37 cellular contexts compared by ENCODE assay signal in the genomic region with DNA sequence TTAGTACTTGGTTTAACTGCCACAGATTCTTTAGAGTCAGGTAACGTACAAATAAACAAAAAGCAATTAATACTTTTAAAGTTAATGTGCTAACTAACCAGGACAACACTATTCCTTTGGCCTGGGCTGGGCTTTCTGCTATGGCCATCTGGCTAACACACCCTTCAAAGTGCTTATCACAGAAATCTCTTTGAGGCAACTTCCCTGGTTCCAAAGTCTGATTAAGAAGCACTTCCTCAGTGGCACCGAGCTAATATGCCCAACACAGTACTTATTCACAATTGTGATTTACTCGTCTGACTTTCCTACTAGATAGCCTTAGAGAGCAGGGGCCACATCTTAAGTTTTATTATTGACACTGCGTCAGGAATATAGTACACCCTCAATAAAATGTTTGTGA.
"Had no signal": no experiment of that assay in that cellular context is flagged by ENCODE, and none has a peak within 500 bp of the region (broad histone marks: within the 10 kb centered on the region; RNA-seq: fewer than 3 reads in every experiment).

No MANE protein-coding gene starts in this region.

- H3K4me3 ChIP-seq: adrenal gland, body of pancreas, breast epithelium had no signal

- H3K27me3 Mint-ChIP-seq: activated CD4-positive, alpha-beta memory T cell treated with anti-CD3 and anti-CD28 coated beads, Interleukin-2, amount 10 ng/mL, durations not matched to agents 7 days and 5 days; activated CD4-positive, alpha-beta T cell treated with anti-CD3 and anti-CD28 coated beads for 36 hours; activated CD4-positive, alpha-beta T cell treated with anti-CD3 and anti-CD28 coated beads, Interleukin-2, amount 10 ng/mL, durations not matched to agents 7 days and 5 days; central memory CD8-positive, alpha-beta T cell had no signal

- H3K36me3 ChIP-seq: adrenal gland, brain microvascular endothelial cell, breast epithelium had no signal

- H3K9me3 Mint-ChIP-seq: activated CD4-positive, alpha-beta memory T cell treated with anti-CD3 and anti-CD28 coated beads, Interleukin-2, amount 10 ng/mL, durations not matched to agents 7 days and 5 days; activated CD4-positive, alpha-beta T cell treated with anti-CD3 and anti-CD28 coated beads, Interleukin-2, amount 10 ng/mL, durations not matched to agents 7 days and 5 days; activated naive CD4-positive, alpha-beta T cell treated with anti-CD3 and anti-CD28 coated beads for 36 hours; activated naive CD8-positive, alpha-beta T cell treated with anti-CD3 and anti-CD28 coated beads for 36 hours; activated T-cell treated with anti-CD3 and anti-CD28 coated beads, Interleukin-2, amount 50 U/mL, for 4 hours; activated T-cell treated with anti-CD3 and anti-CD28 coated beads, Interleukin-2, amount 50 U/mL, for 72 hours; activated T-helper 1 cell treated with anti-CD3 and anti-CD28 coated beads, Interleukin-12 subunit alpha, Interleukin-12 subunit beta, Interleukin-2, Interleukin-4 antibody, amounts not matched to agents 30 ng/mL and 10 ng/mL and 1 ng/mL, durations not matched to agents 14 hours and 24 hours and 36 hours; central memory CD8-positive, alpha-beta T cell; T-helper 1 cell treated with Interleukin-12 subunit alpha and Interleukin-12 subunit beta and Interleukin-4 antibody, amounts not matched to agents 30 μg/mL and 1 μg/mL, for 36 hours; T-helper 2 cell treated with Interferon-gamma antibody and Interleukin-4, amounts not matched to agents 5 μg/mL and 100 μg/mL, for 36 hours; WTC11 had no signal

- H3K27ac ChIP-seq: adrenal gland, body of pancreas, brain microvascular endothelial cell, breast epithelium, WERI-Rb-1 had no signal

- H3K9me3 ChIP-seq: adrenal gland, body of pancreas, breast epithelium had no signal

- H3K36me3 Mint-ChIP-seq: activated naive CD4-positive, alpha-beta T cell treated with anti-CD3 and anti-CD28 coated beads, Interleukin-2, amount 50 U/mL, for 72 hours; activated naive CD8-positive, alpha-beta T cell treated with anti-CD3 and anti-CD28 coated beads for 36 hours; WTC11 had no signal

- H3K27ac Mint-ChIP-seq: activated CD4-positive, alpha-beta memory T cell treated with anti-CD3 and anti-CD28 coated beads, Interleukin-2, amount 10 ng/mL, durations not matched to agents 7 days and 5 days; activated CD4-positive, alpha-beta T cell treated with anti-CD3 and anti-CD28 coated beads for 36 hours; activated CD4-positive, alpha-beta T cell treated with anti-CD3 and anti-CD28 coated beads, Interleukin-2, amount 10 ng/mL, durations not matched to agents 7 days and 5 days; activated naive CD4-positive, alpha-beta T cell treated with anti-CD3 and anti-CD28 coated beads for 36 hours; activated naive CD4-positive, alpha-beta T cell treated with anti-CD3 and anti-CD28 coated beads, Interleukin-2, amount 50 U/mL, for 72 hours; activated naive CD8-positive, alpha-beta T cell treated with anti-CD3 and anti-CD28 coated beads for 36 hours; activated T-cell treated with anti-CD3 and anti-CD28 coated beads, Interleukin-2, amount 50 U/mL, for 72 hours; activated T-helper 1 cell treated with anti-CD3 and anti-CD28 coated beads, Interleukin-12 subunit alpha, Interleukin-12 subunit beta, Interleukin-2, Interleukin-4 antibody, amounts not matched to agents 30 ng/mL and 10 ng/mL and 1 ng/mL, durations not matched to agents 14 hours and 24 hours and 36 hours; activated T-helper 17 cell treated with anti-CD3 and anti-CD28 coated beads, Interleukin-2, amount 50 U/mL, for 72 hours; T-helper 1 cell treated with Interleukin-12 subunit alpha and Interleukin-12 subunit beta and Interleukin-4 antibody, amounts not matched to agents 30 μg/mL and 1 μg/mL, for 36 hours; T-helper 2 cell treated with Interferon-gamma antibody and Interleukin-4, amounts not matched to agents 5 μg/mL and 100 μg/mL, for 36 hours; WTC11 had no signal

- H3K27me3 ChIP-seq: adrenal gland, body of pancreas, brain microvascular endothelial cell, breast epithelium had no signal

- H3K4me3 Mint-ChIP-seq: activated CD4-positive, alpha-beta memory T cell treated with anti-CD3 and anti-CD28 coated beads, Interleukin-2, amount 10 ng/mL, durations not matched to agents 7 days and 5 days; activated CD4-positive, alpha-beta T cell treated with anti-CD3 and anti-CD28 coated beads for 36 hours; activated CD4-positive, alpha-beta T cell treated with anti-CD3 and anti-CD28 coated beads, Interleukin-2, amount 10 ng/mL, durations not matched to agents 7 days and 5 days; activated naive CD4-positive, alpha-beta T cell treated with anti-CD3 and anti-CD28 coated beads for 36 hours; activated naive CD8-positive, alpha-beta T cell treated with anti-CD3 and anti-CD28 coated beads for 36 hours; activated T-cell treated with anti-CD3 and anti-CD28 coated beads, Interleukin-2, amount 50 U/mL, for 4 hours; activated T-cell treated with anti-CD3 and anti-CD28 coated beads, Interleukin-2, amount 50 U/mL, for 72 hours; activated T-helper 1 cell treated with anti-CD3 and anti-CD28 coated beads, Interleukin-12 subunit alpha, Interleukin-12 subunit beta, Interleukin-2, Interleukin-4 antibody, amounts not matched to agents 30 ng/mL and 10 ng/mL and 1 ng/mL, durations not matched to agents 14 hours and 24 hours and 36 hours; activated T-helper 17 cell treated with anti-CD3 and anti-CD28 coated beads, Interleukin-2, amount 50 U/mL, for 72 hours; central memory CD8-positive, alpha-beta T cell; T-helper 1 cell treated with Interleukin-12 subunit alpha and Interleukin-12 subunit beta and Interleukin-4 antibody, amounts not matched to agents 30 μg/mL and 1 μg/mL, for 36 hours; T-helper 2 cell treated with Interferon-gamma antibody and Interleukin-4, amounts not matched to agents 5 μg/mL and 100 μg/mL, for 36 hours; WTC11 had no signal

- H3K4me1 ChIP-seq: breast epithelium had no signal

- DNase-seq: activated CD4-positive, alpha-beta memory T cell treated with anti-CD3 and anti-CD28 coated beads, Interleukin-2, amount 10 ng/mL, durations not matched to agents 7 days and 5 days; activated CD4-positive, alpha-beta T cell treated with anti-CD3 and anti-CD28 coated beads for 1 hour; activated CD4-positive, alpha-beta T cell treated with anti-CD3 and anti-CD28 coated beads for 36 hours; activated CD4-positive, alpha-beta T cell treated with anti-CD3 and anti-CD28 coated beads for 48 hours; activated CD4-positive, alpha-beta T cell treated with anti-CD3 and anti-CD28 coated beads, Interleukin-2, amount 10 ng/mL, durations not matched to agents 7 days and 5 days; activated CD4-positive, alpha-beta T cell treated with anti-CD3 and anti-CD28 coated beads, Interleukin-2, amount 50 U/mL, for 48 hours; activated CD4-positive, CD25-positive, alpha-beta regulatory T cell; activated CD8-positive, alpha-beta memory T cell treated with anti-CD3 and anti-CD28 coated beads, Interleukin-2, amount 50 U/mL, for 4 hours; activated effector memory CD4-positive, alpha-beta T cell treated with anti-CD3 and anti-CD28 coated beads, Interleukin-2, amount 50 U/mL, for 16 hours; activated gamma-delta T cell treated with Interleukin-2 at 50 U/mL for 16 hours; activated naive CD4-positive, alpha-beta T cell; activated naive CD4-positive, alpha-beta T cell treated with anti-CD3 and anti-CD28 coated beads for 36 hours; activated naive CD4-positive, alpha-beta T cell treated with anti-CD3 and anti-CD28 coated beads, Interleukin-2, amount 50 U/mL, for 16 hours; activated naive CD8-positive, alpha-beta T cell treated with anti-CD3 and anti-CD28 coated beads for 36 hours; activated T-cell treated with anti-CD3 and anti-CD28 coated beads for 4 hours; activated T-cell treated with anti-CD3 and anti-CD28 coated beads, Interleukin-2, amount 50 U/mL, for 1 hour; activated T-cell treated with anti-CD3 and anti-CD28 coated beads, Interleukin-2, amount 50 U/mL, for 4 hours; activated T-cell treated with anti-CD3 and anti-CD28 coated beads, Interleukin-2, amount 50 U/mL, for 72 hours; adrenal gland; amniotic stem cell; aorta; body of pancreas; brain microvascular endothelial cell; cerebellar nuclear complex; T-helper 1 cell; T-helper 2 cell; T-helper 9 cell; WERI-Rb-1 had no signal

- ATAC-seq: activated CD4-positive, alpha-beta T cell treated with anti-CD3 and anti-CD28 coated beads for 36 hours; activated CD4-positive, CD25-positive, alpha-beta regulatory T cell treated with anti-CD3 and anti-CD28 coated beads, Interleukin-2, amount 50 U/mL, for 24 hours; activated naive CD4-positive, alpha-beta T cell treated with anti-CD3 and anti-CD28 coated beads, Interleukin-2, amount 50 U/mL, for 72 hours; activated T-cell treated with anti-CD3 and anti-CD28 coated beads, Interleukin-2, amount 50 U/mL, for 4 hours; activated T-cell treated with anti-CD3 and anti-CD28 coated beads, Interleukin-2, amount 50 U/mL, for 72 hours; activated T-helper 17 cell treated with anti-CD3 and anti-CD28 coated beads, Interleukin-2, amount 50 U/mL, for 72 hours; body of pancreas; WTC11 had no signal

- H3K4me1 Mint-ChIP-seq: activated CD4-positive, alpha-beta memory T cell treated with anti-CD3 and anti-CD28 coated beads, Interleukin-2, amount 10 ng/mL, durations not matched to agents 7 days and 5 days; activated CD4-positive, alpha-beta T cell treated with anti-CD3 and anti-CD28 coated beads for 36 hours; activated CD4-positive, alpha-beta T cell treated with anti-CD3 and anti-CD28 coated beads, Interleukin-2, amount 10 ng/mL, durations not matched to agents 7 days and 5 days; activated naive CD8-positive, alpha-beta T cell treated with anti-CD3 and anti-CD28 coated beads for 36 hours; activated T-helper 17 cell treated with anti-CD3 and anti-CD28 coated beads, Interleukin-2, amount 50 U/mL, for 72 hours; central memory CD8-positive, alpha-beta T cell; WTC11 had no signal
